ENCODE assay signal across 8 cellular contexts in genomic region chr9:135149876-135150275, GRCh38.
"Had no signal": no experiment of that assay in that cellular context is flagged by ENCODE, and none has a peak within 500 bp of the region (broad histone marks: within the 10 kb centered on the region; RNA-seq: fewer than 3 reads in every experiment).

No MANE protein-coding gene starts in this region.

- DNase-seq: HFFc6, KBM-7 had no signal

- H3K4me2 ChIP-seq: GM23338 had no signal

- H3K27ac ChIP-seq: HL-60 had no signal

- H3K4me3 Mint-ChIP-seq: GM23338, HFFc6, IgD-negative memory B cell had no signal

- H3K9me3 ChIP-seq: HAP-1 had no signal

- ATAC-seq: GM23338, HCT116, HepG2 had no signal

- H3K36me3 ChIP-seq: HAP-1 had no signal

- H3K4me1 ChIP-seq: HAP-1 had no signal

- H2AFZ ChIP-seq: GM23338 had no signal

- H3K27ac Mint-ChIP-seq: GM23338, HFFc6, IgD-negative memory B cell had no signal

- H3K36me3 Mint-ChIP-seq: IgD-negative memory B cell had no signal

- H3K4me3 ChIP-seq: GM23338, HAP-1 had no signal

- H3K4me1 Mint-ChIP-seq: IgD-negative memory B cell had no signal
